17 cellular contexts compared by ENCODE assay signal in genomic region chr15:91921821-91922198, GRCh38.
DNase-seq lines count a peak whose midpoint lies in the region; ATAC-seq, FAIRE-seq and TF ChIP-seq lines count a peak whose summit lies in the region.
"Had no signal": no experiment of that assay in that cellular context is flagged by ENCODE, and none has a peak within 500 bp of the region (broad histone marks: within the 10 kb centered on the region; RNA-seq: fewer than 3 reads in every experiment).

No MANE protein-coding gene starts in this region.

- no peak overlapping the region for H3K4me2 ChIP-seq in HepG2 (ENCODE audit: low read depth, low read length)
- H3K4me2 ChIP-seq: KMS-11 had no signal

- no peak overlapping the region for H2AFZ ChIP-seq in HepG2 (ENCODE audit: low read length)

- peak overlapping the region in 1 of 2 donors; percentile 51 for H3K27ac ChIP-seq in liver (ENCODE audit: low read depth in 1 of 2, low read length in 2 of 2)
- no peak overlapping the region for H3K27ac ChIP-seq in HepG2 (ENCODE audit: extremely low read length, insufficient read depth, low read length)
- H3K27ac ChIP-seq in uterus = peak overlapping the region; percentile 5 to 29
- H3K27ac ChIP-seq: KMS-11, Peyer's patch, WERI-Rb-1 had no signal

- intact Hi-C loops in HepG2 (cut with micrococcal nuclease; ENCODE audit: unreplicated experiment) (no loop called here), natural killer cell (cut with micrococcal nuclease) (no loop called here), uterus (cut with DNase I; ENCODE audit: low total_unique reads) (no loop called here)
- intact Hi-C loops in dendritic cell treated with granulocyte-macrophage colony-stimulating factor and Interleukin-4, amounts not matched to agents 40 ng/mL and 50 ng/mL, for 4 days (cut with micrococcal nuclease) = loop anchor here (2.0 to 5.0 kb wide), 2 partner anchors 21 to 65 kb away; no protein-coding TSS in a partner anchor

- no peak for TF ChIP-seq POLR2A in HepG2 (IDR thresholded peaks at IDR 0.05; ENCODE audit: insufficient read depth in 1 of 2, low read depth in 2 of 2, low read length in 2 of 2)
- no peak for TF ChIP-seq POLR2A in uterus (IDR thresholded peaks at IDR 0.05)

- no peaks in the 10 kb centered on the region for H4K20me1 ChIP-seq in HepG2 (ENCODE audit: insufficient read depth, low read length)

- H3K4me1 ChIP-seq in liver (ENCODE audit: control insufficient read depth in 4 of 4, insufficient read depth in 4 of 4, low read length in 3 of 4) (peaks cover 0 to 1% (median 0%) of the 10 kb centered on the region in 4 donors), HepG2 (ENCODE audit: insufficient read depth, low read length) (no peaks in the 10 kb centered on the region), uterus (peaks cover 0 to 9% of the 10 kb centered on the region in 2 donors)

- DNase-seq in HepG2 (ENCODE audit: low spot score) (no peak), natural killer cell (no peak), uterus (peak; percentile 29 to 38), occipital lobe (lab: John Stamatoyannopoulos, UW) (no peak)
- DNase-seq in stimulated activated CD4-positive, alpha-beta T cell treated with anti-CD3 and anti-CD28 coated beads, Interleukin-4, amount 100 ng/mL, for 24 hours = no peak
- DNase-seq: activated effector memory CD4-positive, alpha-beta T cell treated with anti-CD3 and anti-CD28 coated beads, Interleukin-2, amount 50 U/mL, for 16 hours; dorsolateral prefrontal cortex; EL; GOT3; hypothalamus; NCI-H82; Peyer's patch; WERI-Rb-1 had no signal

- in situ Hi-C loops in HepG2 (cut with HindIII; ENCODE audit: extremely low pct_ligation_motif_present, low pct_unique_long_range_greater_than_20kb) = no loop called here

- no TSS peak for BruUV-seq in HepG2 (replicated peaks; lab: Mats Ljungman, UMichigan)

- CTCF ChIA-PET in HepG2 (lab: Yijun Ruan, JAX; ENCODE audit: low intra/inter-chr PET ratio, low total read pairs) = no interaction called here

- H3K27me3 Mint-ChIP-seq in dendritic cell treated with granulocyte-macrophage colony-stimulating factor and Interleukin-4, amounts not matched to agents 40 ng/mL and 50 ng/mL, for 4 days = no peaks in the 10 kb centered on the region
- no peaks in the 10 kb centered on the region for H3K27me3 Mint-ChIP-seq in natural killer cell (ENCODE audit: low read depth in 2 of 2)

- H3K4me3 ChIP-seq in liver (ENCODE audit: low read depth in 1 of 3, low read length in 3 of 3) = no peak overlapping the region
- H3K4me3 ChIP-seq in HepG2 (replicated peaks in 1 of 3; ENCODE audit: insufficient read depth in 1 of 3, low read depth in 2 of 3, low read length in 3 of 3) = no peak overlapping the region
- H3K4me3 ChIP-seq in uterus = no peak overlapping the region
- H3K4me3 ChIP-seq: Peyer's patch had no signal

- ATAC-seq in HepG2 = no peak
- no peak for ATAC-seq in natural killer cell
- no peak for ATAC-seq in GM21786 (IDR thresholded peaks at IDR 0.05; ENCODE audit: unreplicated experiment)

- no peak overlapping the region for H3K9ac ChIP-seq in liver (ENCODE audit: low read depth in 1 of 2, low read length in 2 of 2)
- no peak overlapping the region for H3K9ac ChIP-seq in HepG2 (ENCODE audit: insufficient read depth, low read depth, low read length)
- H3K9ac ChIP-seq: KMS-11 had no signal

- no peak for TF ChIP-seq CTCF in liver (IDR thresholded peaks at IDR 0.05; ENCODE audit: low read depth, low read length, missing input control)
- TF ChIP-seq CTCF in HepG2 (CRISPR knock-in tag; IDR thresholded peaks at IDR 0.05) = no peak
- TF ChIP-seq CTCF in natural killer cell (IDR thresholded peaks at IDR 0.05) = no peak
- TF ChIP-seq CTCF in uterus (IDR thresholded peaks at IDR 0.05) = no peak

- H3K27me3 ChIP-seq in liver (ENCODE audit: control insufficient read depth in 4 of 4, insufficient read depth in 4 of 4, low read length in 3 of 4) (no peaks in the 10 kb centered on the region), HepG2 (ENCODE audit: control insufficient read depth in 1 of 2, insufficient read depth in 2 of 2, low read length in 2 of 2) (peaks cover 0 to 27% of the 10 kb centered on the region in 2 experiments; a peak in 2 of 5 replicates), uterus (no peaks in the 10 kb centered on the region)
- H3K27me3 ChIP-seq: dorsolateral prefrontal cortex, Peyer's patch had no signal

- POLR2A ChIA-PET in HepG2 (lab: Yijun Ruan, JAX) = no interaction called here

- H3K4me3 Mint-ChIP-seq in dendritic cell treated with granulocyte-macrophage colony-stimulating factor and Interleukin-4, amounts not matched to agents 40 ng/mL and 50 ng/mL, for 4 days = peak overlapping the region; percentile 57
- no peak overlapping the region for H3K4me3 Mint-ChIP-seq in natural killer cell

- FAIRE-seq in HepG2 (lab: Jason Lieb, UNC) = no peak

- H3K79me2 ChIP-seq in HepG2 (ENCODE audit: insufficient read depth, low read length) = no peaks in the 10 kb centered on the region

- H3K36me3 Mint-ChIP-seq in dendritic cell treated with granulocyte-macrophage colony-stimulating factor and Interleukin-4, amounts not matched to agents 40 ng/mL and 50 ng/mL, for 4 days (ENCODE audit: low read depth) = peaks cover 52% of the 10 kb centered on the region
- peaks cover 1% of the 10 kb centered on the region for H3K36me3 Mint-ChIP-seq in natural killer cell

- H3K36me3 ChIP-seq in liver (ENCODE audit: control insufficient read depth in 4 of 4, insufficient read depth in 3 of 4, low read depth in 1 of 4, low read length in 3 of 4) (no peaks in the 10 kb centered on the region), HepG2 (replicated peaks in 1 of 2; ENCODE audit: control insufficient read depth in 1 of 2, insufficient read depth in 2 of 2, low read length in 2 of 2) (no peaks in the 10 kb centered on the region), uterus (no peaks in the 10 kb centered on the region)
- H3K36me3 ChIP-seq: Peyer's patch, WERI-Rb-1 had no signal

- H3K9me3 ChIP-seq in liver (ENCODE audit: control insufficient read depth in 4 of 4, low read length in 3 of 4) (no peaks in the 10 kb centered on the region), HepG2 (ENCODE audit: low read length) (no peaks in the 10 kb centered on the region), uterus (no peaks in the 10 kb centered on the region)
- H3K9me3 ChIP-seq: Peyer's patch had no signal

- H3K9me3 Mint-ChIP-seq in dendritic cell treated with granulocyte-macrophage colony-stimulating factor and Interleukin-4, amounts not matched to agents 40 ng/mL and 50 ng/mL, for 4 days = no peaks in the 10 kb centered on the region
- H3K9me3 Mint-ChIP-seq in natural killer cell = no peaks in the 10 kb centered on the region

- TF ChIP-seq RAD21 in liver (IDR thresholded peaks at IDR 0.05) = no peak
- TF ChIP-seq RAD21 in HepG2 (CRISPR knock-in tag; IDR thresholded peaks at IDR 0.05) = no peak

- peaks cover 80% of the 10 kb centered on the region for H3K4me1 Mint-ChIP-seq in dendritic cell treated with granulocyte-macrophage colony-stimulating factor and Interleukin-4, amounts not matched to agents 40 ng/mL and 50 ng/mL, for 4 days (ENCODE audit: low read depth)
- H3K4me1 Mint-ChIP-seq in natural killer cell = peaks cover 73 to 76% of the 10 kb centered on the region in 2 donors

- no peak for TF ChIP-seq EP300 in HepG2 (IDR thresholded peaks at IDR 0.05; ENCODE audit: low read depth in 2 of 2, low read length in 2 of 2)
- no peak for TF ChIP-seq EP300 in HepG2 (CRISPR knock-in tag; IDR thresholded peaks at IDR 0.05; ENCODE audit: borderline replicate concordance)

- WGBS in liver = 61% methylated on average over 13 of the region's 13 CpGs
- 23% methylated on average over 13 of the region's 13 CpGs for WGBS in HepG2 (ENCODE audit: low lambda C conversion rate)

- peak overlapping the region; percentile 94 for H3K27ac Mint-ChIP-seq in dendritic cell treated with granulocyte-macrophage colony-stimulating factor and Interleukin-4, amounts not matched to agents 40 ng/mL and 50 ng/mL, for 4 days
- H3K27ac Mint-ChIP-seq in natural killer cell = peak overlapping the region; percentile 48 to 64

TF ChIP-seq in liver, 16 proteins besides CTCF, POLR2A, EP300 and RAD21:
- TF ChIP-seq NR2F2 (IDR thresholded peaks at IDR 0.05) = peak; percentile 19
- TF ChIP-seq GABPA (IDR thresholded peaks at IDR 0.05 in 1 of 2, conservative IDR thresholded peaks at IDR 0.05 in 1 of 2) = no peak
TF ChIP-seq in liver: peak in this region for 1.

TF ChIP-seq in HepG2, 621 proteins besides CTCF, POLR2A, EP300 and RAD21 (continues in another document):
- TF ChIP-seq, protein P1, sequence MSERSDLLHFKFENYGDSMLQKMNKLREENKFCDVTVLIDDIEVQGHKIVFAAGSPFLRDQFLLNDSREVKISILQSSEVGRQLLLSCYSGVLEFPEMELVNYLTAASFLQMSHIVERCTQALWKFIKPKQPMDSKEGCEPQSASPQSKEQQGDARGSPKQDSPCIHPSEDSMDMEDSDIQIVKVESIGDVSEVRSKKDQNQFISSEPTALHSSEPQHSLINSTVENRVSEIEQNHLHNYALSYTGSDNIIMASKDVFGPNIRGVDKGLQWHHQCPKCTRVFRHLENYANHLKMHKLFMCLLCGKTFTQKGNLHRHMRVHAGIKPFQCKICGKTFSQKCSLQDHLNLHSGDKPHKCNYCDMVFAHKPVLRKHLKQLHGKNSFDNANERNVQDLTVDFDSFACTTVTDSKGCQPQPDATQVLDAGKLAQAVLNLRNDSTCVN (CRISPR knock-in tag; IDR thresholded peaks at IDR 0.05; ENCODE audit: borderline replicate concordance) = no peak
- TF ChIP-seq HOXA7 (CRISPR knock-in tag; IDR thresholded peaks at IDR 0.05) (no peak), ZFP62 (CRISPR knock-in tag; IDR thresholded peaks at IDR 0.05) (no peak), THAP8 (CRISPR knock-in tag; IDR thresholded peaks at IDR 0.05; ENCODE audit: borderline replicate concordance) (no peak), NCOA1 (CRISPR knock-in tag; IDR thresholded peaks at IDR 0.05) (no peak), REXO4 (CRISPR knock-in tag; IDR thresholded peaks at IDR 0.05; ENCODE audit: borderline replicate concordance) (no peak), ELK4 (CRISPR knock-in tag; IDR thresholded peaks at IDR 0.05; ENCODE audit: borderline replicate concordance) (no peak), ZNF709 (CRISPR knock-in tag; IDR thresholded peaks at IDR 0.05) (no peak)

Comparison
In these comparisons a context has a peak if more than half of its experiments do, and no peak if none do; other contexts are left out.
1. DNase-seq: peak in uterus (2 of 2); none in HepG2 (single experiment), natural killer cell (single experiment), occipital lobe (single experiment) and stimulated activated CD4-positive, alpha-beta T cell treated with anti-CD3 and anti-CD28 coated beads, Interleukin-4, amount 100 ng/mL, for 24 hours (single experiment).